Comparison of ENCODE assay signal across 8 cellular contexts in the genomic region with DNA sequence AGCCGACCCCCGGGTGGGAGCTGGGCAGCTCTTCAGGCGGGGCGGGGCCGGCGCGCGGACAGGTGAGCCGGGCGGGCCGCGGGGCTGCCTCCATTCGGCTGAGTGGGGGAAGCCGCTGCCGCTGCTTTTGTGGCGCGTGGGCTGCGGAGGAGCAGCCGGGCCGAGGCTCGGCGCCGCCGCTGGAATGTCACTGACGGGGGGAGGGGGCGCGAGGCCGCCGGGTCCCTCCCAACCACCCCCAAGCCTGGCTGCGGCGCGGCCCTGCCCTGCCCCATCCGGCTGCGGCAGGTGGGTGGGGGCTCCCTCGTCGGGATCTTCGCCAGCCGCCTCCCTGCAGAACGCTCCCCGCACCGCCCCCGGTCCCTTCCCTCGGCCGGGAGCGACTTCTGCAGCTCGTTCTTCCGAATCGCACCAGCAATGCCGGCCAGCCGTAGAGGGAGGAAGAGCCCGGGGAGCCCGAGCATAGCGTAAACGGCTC. TPM values are rescaled to one million over a fixed set of nuclear protein-coding genes. Genes with fewer than 3 reads are reported as not detected.
A peak's percentile ranks its signal among the peaks of the same experiment; 100 is the strongest.
DNase-seq lines count a peak whose midpoint lies in the region; ATAC-seq and TF ChIP-seq lines count a peak whose summit lies in the region.

No MANE protein-coding gene starts in this region.

- intact Hi-C loops in CD4-positive, alpha-beta memory T cell (cut with micrococcal nuclease), result loop anchor here (1.0 to 5.0 kb wide), 5 partner anchors 48 to 475 kb away; a partner anchor contains a TSS

- in situ Hi-C loops in SK-MEL-5 (cut with HindIII; ENCODE audit: low pct_unique_long_range_greater_than_20kb, low sequenced_read_pairs), result no loop called here

- peaks cover 0 to 8% of the 10 kb centered on the region in 2 donors for H3K36me3 Mint-ChIP-seq in CD4-positive, alpha-beta memory T cell

- DNase-seq in CD4-positive, alpha-beta memory T cell, result no peak
- peak; percentile 48 for DNase-seq in GM19238 (ENCODE audit: insufficient read length, low spot score)
- DNase-seq in SK-MEL-5 (ENCODE audit: low read depth, low spot score), result peak; percentile 30
- DNase-seq in cerebellar cortex (ENCODE audit: low spot score), result peak; percentile 63
- peak; percentile 53 for DNase-seq in stimulated activated CD4-positive, alpha-beta T cell treated with anti-CD3 and anti-CD28 coated beads, Interleukin-4, amount 100 ng/mL, for 24 hours
- DNase-seq in NCI-H446 treated with DMSO at 0.1 percent for 48 hours (lab: John Stamatoyannopoulos, UW), result no peak

- H3K4me3 ChIP-seq in CD4-positive, alpha-beta memory T cell (ENCODE audit: low read length in 2 of 2), result peak overlapping the region; percentile 61 to 82
- peak overlapping the region; percentile 79 to 94 (median 90) for H3K4me3 ChIP-seq in liver (ENCODE audit: low read depth in 1 of 3, low read length in 3 of 3)

- no peaks in the 10 kb centered on the region for H3K27me3 Mint-ChIP-seq in CD4-positive, alpha-beta memory T cell

- TF ChIP-seq CTCF in liver (IDR thresholded peaks at IDR 0.05; ENCODE audit: low read depth, low read length, missing input control), result no peak

- no peaks in the 10 kb centered on the region for H3K36me3 ChIP-seq in CD4-positive, alpha-beta memory T cell (ENCODE audit: insufficient read depth, low read length)
- no peaks in the 10 kb centered on the region for H3K36me3 ChIP-seq in liver (ENCODE audit: control insufficient read depth in 4 of 4, insufficient read depth in 3 of 4, low read depth in 1 of 4, low read length in 3 of 4)

- peaks cover 23 to 31% (median 29%) of the 10 kb centered on the region in 4 donors for H3K4me1 Mint-ChIP-seq in CD4-positive, alpha-beta memory T cell

- TF ChIP-seq RAD21 in liver (IDR thresholded peaks at IDR 0.05), result no peak

- ATAC-seq in HG03378 (IDR thresholded peaks at IDR 0.05; ENCODE audit: unreplicated experiment), result peak; percentile 19

- peak overlapping the region; percentile 82 for H3K27ac ChIP-seq in CD4-positive, alpha-beta memory T cell (ENCODE audit: low read depth, low read length)
- peak overlapping the region; percentile 90 to 94 for H3K27ac ChIP-seq in liver (ENCODE audit: low read depth in 1 of 2, low read length in 2 of 2)

- under 1% methylated on average over 54 of the region's 54 CpGs for WGBS in liver

- POLR2A ChIA-PET in CD4-positive, alpha-beta memory T cell (lab: Charles Lee; ENCODE audit: partially characterized antibody), result interaction anchor here (0.6 to 5.2 kb wide), 35 partner anchors 8 to 486 kb away, joined by 3 to 59 read pairs (median 5); a partner anchor contains a TSS

- H3K4me3 Mint-ChIP-seq in CD4-positive, alpha-beta memory T cell, result peak overlapping the region in 2 of 8 donors; percentile 36 to 92

- H3K9ac ChIP-seq in liver (ENCODE audit: low read depth in 1 of 2, low read length in 2 of 2), result peak overlapping the region; percentile 57 to 90

- peaks cover 71% of the 10 kb centered on the region for H3K4me1 ChIP-seq in CD4-positive, alpha-beta memory T cell (ENCODE audit: insufficient read depth, low read length)
- peaks cover 13 to 49% (median 47%) of the 10 kb centered on the region in 4 donors for H3K4me1 ChIP-seq in liver (ENCODE audit: control insufficient read depth in 4 of 4, insufficient read depth in 4 of 4, low read length in 3 of 4)

- no peak overlapping the region for H3K27ac Mint-ChIP-seq in CD4-positive, alpha-beta memory T cell

- peaks cover 0 to 2% (median 0%) of the 10 kb centered on the region in 8 donors for H3K9me3 Mint-ChIP-seq in CD4-positive, alpha-beta memory T cell

- CTCF ChIA-PET in CD4-positive, alpha-beta memory T cell (lab: Charles Lee; ENCODE audit: partially characterized antibody), result no interaction called here

- H3K9me3 ChIP-seq in CD4-positive, alpha-beta memory T cell (ENCODE audit: control insufficient read depth in 1 of 2, low read length in 2 of 2), result no peaks in the 10 kb centered on the region
- no peaks in the 10 kb centered on the region for H3K9me3 ChIP-seq in liver (ENCODE audit: control insufficient read depth in 4 of 4, low read length in 3 of 4)

- no peaks in the 10 kb centered on the region for H3K27me3 ChIP-seq in CD4-positive, alpha-beta memory T cell (ENCODE audit: insufficient read depth, low read length)
- no peaks in the 10 kb centered on the region for H3K27me3 ChIP-seq in liver (ENCODE audit: control insufficient read depth in 4 of 4, insufficient read depth in 4 of 4, low read length in 3 of 4)

TF ChIP-seq in liver, 16 proteins besides CTCF, POLR2A, EP300 and RAD21:
- no peak for TF ChIP-seq TAF1 (conservative IDR thresholded peaks at IDR 0.05)
- TF ChIP-seq, protein P1, sequence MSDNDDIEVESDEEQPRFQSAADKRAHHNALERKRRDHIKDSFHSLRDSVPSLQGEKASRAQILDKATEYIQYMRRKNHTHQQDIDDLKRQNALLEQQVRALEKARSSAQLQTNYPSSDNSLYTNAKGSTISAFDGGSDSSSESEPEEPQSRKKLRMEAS (IDR thresholded peaks at IDR 0.05), result no peak
- TF ChIP-seq, protein P2, sequence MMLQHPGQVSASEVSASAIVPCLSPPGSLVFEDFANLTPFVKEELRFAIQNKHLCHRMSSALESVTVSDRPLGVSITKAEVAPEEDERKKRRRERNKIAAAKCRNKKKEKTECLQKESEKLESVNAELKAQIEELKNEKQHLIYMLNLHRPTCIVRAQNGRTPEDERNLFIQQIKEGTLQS (IDR thresholded peaks at IDR 0.05), result no peak
- TF ChIP-seq FOXA2 (IDR thresholded peaks at IDR 0.05), result no peak
- no peak for TF ChIP-seq FOXA1 (IDR thresholded peaks at IDR 0.05)
- TF ChIP-seq, protein P3, sequence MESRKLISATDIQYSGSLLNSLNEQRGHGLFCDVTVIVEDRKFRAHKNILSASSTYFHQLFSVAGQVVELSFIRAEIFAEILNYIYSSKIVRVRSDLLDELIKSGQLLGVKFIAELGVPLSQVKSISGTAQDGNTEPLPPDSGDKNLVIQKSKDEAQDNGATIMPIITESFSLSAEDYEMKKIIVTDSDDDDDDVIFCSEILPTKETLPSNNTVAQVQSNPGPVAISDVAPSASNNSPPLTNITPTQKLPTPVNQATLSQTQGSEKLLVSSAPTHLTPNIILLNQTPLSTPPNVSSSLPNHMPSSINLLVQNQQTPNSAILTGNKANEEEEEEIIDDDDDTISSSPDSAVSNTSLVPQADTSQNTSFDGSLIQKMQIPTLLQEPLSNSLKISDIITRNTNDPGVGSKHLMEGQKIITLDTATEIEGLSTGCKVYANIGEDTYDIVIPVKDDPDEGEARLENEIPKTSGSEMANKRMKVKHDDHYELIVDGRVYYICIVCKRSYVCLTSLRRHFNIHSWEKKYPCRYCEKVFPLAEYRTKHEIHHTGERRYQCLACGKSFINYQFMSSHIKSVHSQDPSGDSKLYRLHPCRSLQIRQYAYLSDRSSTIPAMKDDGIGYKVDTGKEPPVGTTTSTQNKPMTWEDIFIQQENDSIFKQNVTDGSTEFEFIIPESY (IDR thresholded peaks at IDR 0.05), result no peak
- no peak for TF ChIP-seq GABPA (IDR thresholded peaks at IDR 0.05 in 1 of 2, conservative IDR thresholded peaks at IDR 0.05 in 1 of 2)
- no peak for TF ChIP-seq YY1 (IDR thresholded peaks at IDR 0.05)
- TF ChIP-seq SP1 (IDR thresholded peaks at IDR 0.05), result no peak

RNA-seq across cellular contexts. Expression of a gene that starts 0.4 kb away (rescaled TPM):
- 100 to 1,000 TPM; 593 to 595 TPM for total RNA-seq in CD4-positive, alpha-beta memory T cell
- polyA plus RNA-seq in CD4-positive, alpha-beta memory T cell, result 100 to 1,000 TPM in 1 of 2 donors, 10 to 100 TPM in 1; 14.0 to 194 TPM
- 91.4 and 114 TPM in 2 replicates for total RNA-seq in SK-MEL-5 (2014; rRNA removed; shearing (Covaris generic))
- polyA plus RNA-seq in SK-MEL-5 (2015; cell fraction: cytosol; rRNA removed), result 95.4 and 113 TPM in 2 replicates
- polyA plus RNA-seq in SK-MEL-5 (2015; cell fraction: nucleus; rRNA removed), result 193 and 225 TPM in 2 replicates
- 10 to 100 TPM; 76.9 to 86.5 TPM for total RNA-seq in liver
- 10 to 100 TPM; 31.3 to 43.8 TPM for polyA plus RNA-seq in liver

RNA-seq across cellular contexts. Expression of a gene that starts 48.3 kb away (rescaled TPM):
- total RNA-seq in CD4-positive, alpha-beta memory T cell, result 10 to 100 TPM; 31.1 to 32.2 TPM
- polyA plus RNA-seq in CD4-positive, alpha-beta memory T cell, result 10 to 100 TPM; 22.4 to 31.4 TPM
- 42.2 and 43.3 TPM in 2 replicates for total RNA-seq in SK-MEL-5 (2014; rRNA removed; shearing (Covaris generic))
- polyA plus RNA-seq in SK-MEL-5 (2015; cell fraction: cytosol; rRNA removed), result 31.2 and 40.8 TPM in 2 replicates
- polyA plus RNA-seq in SK-MEL-5 (2015; cell fraction: nucleus; rRNA removed), result 21.8 and 23.2 TPM in 2 replicates
- 10 to 100 TPM; 15.6 to 19.5 TPM for total RNA-seq in liver
- 10 to 100 TPM in 1 of 2 donors, 1 to 10 TPM in 1; 5.3 to 10.0 TPM for polyA plus RNA-seq in liver

Comparison
In these comparisons a context has a peak if more than half of its experiments do, and no peak if none do; other contexts are left out.
1. DNase-seq: peak in GM19238 (single experiment), SK-MEL-5 (single experiment), cerebellar cortex (single experiment) and stimulated activated CD4-positive, alpha-beta T cell treated with anti-CD3 and anti-CD28 coated beads, Interleukin-4, amount 100 ng/mL, for 24 hours (single experiment); none in CD4-positive, alpha-beta memory T cell (0 of 5) and NCI-H446 treated with DMSO at 0.1 percent for 48 hours (single experiment).